27 cellular contexts compared by ENCODE assay signal in genomic region chr1:18653922-18654321, GRCh38. TPM values are rescaled to one million over a fixed set of nuclear protein-coding genes. Genes with fewer than 3 reads are reported as not detected.
"Had no signal": no experiment of that assay in that cellular context is flagged by ENCODE, and none has a peak within 500 bp of the region (broad histone marks: within the 10 kb centered on the region; RNA-seq: fewer than 3 reads in every experiment).

No MANE protein-coding gene starts in this region.

- H3K4me3 Mint-ChIP-seq: activated CD8-positive, alpha-beta T cell treated with anti-CD3 and anti-CD28 coated beads, Interleukin-2, amount 10 ng/mL, durations not matched to agents 7 days and 5 days; activated T-cell treated with anti-CD3 and anti-CD28 coated beads, Interleukin-2, amount 50 U/mL, for 24 hours; nephron had no signal

- DNase-seq: activated naive CD4-positive, alpha-beta T cell treated with Interleukin-2 at 50 U/mL for 16 hours; activated naive CD8-positive, alpha-beta T cell treated with anti-CD3 and anti-CD28 coated beads, Interleukin-2, amount 10 ng/mL, durations not matched to agents 7 days and 5 days; activated T-cell treated with anti-CD3 and anti-CD28 coated beads, Interleukin-2, amount 50 U/mL, for 24 hours; dermis blood vessel endothelial cell; foreskin keratinocyte; glutamatergic neuron; right cardiac atrium; stimulated activated CD4-positive, alpha-beta T cell treated with anti-CD3 and anti-CD28 coated beads, Interleukin-2, amount 100 ng/mL, for 24 hours; stimulated activated naive CD4-positive, alpha-beta T cell treated with Interleukin-2 at 50 U/mL for 16 hours; T1000; tibial artery had no signal

- H3K27ac ChIP-seq: epithelial cell of prostate, foreskin keratinocyte, prostate gland, tibial artery had no signal

- H3K27ac Mint-ChIP-seq: activated CD4-positive, alpha-beta T cell treated with anti-CD3 and anti-CD28 coated beads, Interleukin-2, amount 10 ng/mL, durations not matched to agents 7 days and 5 days; activated CD8-positive, alpha-beta T cell treated with anti-CD3 and anti-CD28 coated beads, Interleukin-2, amount 10 ng/mL, durations not matched to agents 7 days and 5 days; activated naive CD8-positive, alpha-beta T cell treated with anti-CD3 and anti-CD28 coated beads, Interleukin-2, amount 10 ng/mL, durations not matched to agents 7 days and 5 days; activated T-cell treated with anti-CD3 and anti-CD28 coated beads, Interleukin-2, amount 50 U/mL, for 24 hours; activated T-helper 2 cell treated with anti-CD3 and anti-CD28 coated beads, Interferon-gamma antibody, Interleukin-2, Interleukin-4, amounts not matched to agents 10 μg/mL and 5 μg/mL and 100 μg/mL, durations not matched to agents 14 hours and 24 hours and 36 hours; nephron had no signal

- H3K9me3 Mint-ChIP-seq: activated CD4-positive, alpha-beta T cell treated with anti-CD3 and anti-CD28 coated beads, Interleukin-2, amount 10 ng/mL, durations not matched to agents 7 days and 5 days; activated naive CD8-positive, alpha-beta T cell treated with anti-CD3 and anti-CD28 coated beads, Interleukin-2, amount 10 ng/mL, durations not matched to agents 7 days and 5 days; activated T-cell treated with anti-CD3 and anti-CD28 coated beads, Interleukin-2, amount 50 U/mL, for 24 hours; activated T-helper 2 cell treated with anti-CD3 and anti-CD28 coated beads, Interferon-gamma antibody, Interleukin-2, Interleukin-4, amounts not matched to agents 10 μg/mL and 5 μg/mL and 100 μg/mL, durations not matched to agents 14 hours and 24 hours and 36 hours; nephron had no signal

- H3K4me1 ChIP-seq: foreskin keratinocyte, prostate gland, tibial artery had no signal

- ATAC-seq: activated CD4-positive, CD25-positive, alpha-beta regulatory T cell treated with anti-CD3 and anti-CD28 coated beads, Interleukin-2, amount 50 U/mL, for 24 hours; activated CD8-positive, alpha-beta T cell treated with anti-CD3 and anti-CD28 coated beads, Interleukin-2, amount 10 ng/mL, durations not matched to agents 7 days and 5 days; foreskin keratinocyte; right cardiac atrium had no signal

- H3K36me3 ChIP-seq: prostate gland, tibial artery had no signal

- H3K36me3 Mint-ChIP-seq: activated naive CD8-positive, alpha-beta T cell treated with anti-CD3 and anti-CD28 coated beads, Interleukin-2, amount 10 ng/mL, durations not matched to agents 7 days and 5 days had no signal

- H3K9me3 ChIP-seq: prostate gland, tibial artery had no signal

- H3K4me3 ChIP-seq: prostate gland, tibial artery had no signal

RNA-seq across cellular contexts. Expression of gene PAX7, which starts 23.3 kb away (rescaled TPM):
- total RNA-seq: activated CD4-positive, alpha-beta T cell treated with anti-CD3 and anti-CD28 coated beads, Interleukin-2, amount 10 ng/mL, durations not matched to agents 7 days and 5 days; activated CD8-positive, alpha-beta T cell treated with anti-CD3 and anti-CD28 coated beads, Interleukin-2, amount 10 ng/mL, durations not matched to agents 7 days and 5 days; activated naive CD8-positive, alpha-beta T cell treated with anti-CD3 and anti-CD28 coated beads, Interleukin-2, amount 10 ng/mL, durations not matched to agents 7 days and 5 days; activated T-helper 2 cell treated with anti-CD3 and anti-CD28 coated beads, Interferon-gamma antibody, Interleukin-2, Interleukin-4, amounts not matched to agents 10 μg/mL and 5 μg/mL and 100 μg/mL, durations not matched to agents 14 hours and 24 hours and 36 hours; cardiac septum; dermis blood vessel endothelial cell; fibroblast of lung; foreskin keratinocyte; kidney epithelial cell; liver; mesenteric fat pad; omental fat pad; right cardiac atrium; subcutaneous adipose tissue; T-helper 1 cell treated with Interleukin-12 subunit alpha and Interleukin-12 subunit beta and Interleukin-4 antibody, amounts not matched to agents 30 ng/mL and 1 ng/mL, for 36 hours had no signal
- polyA plus RNA-seq: fibroblast of lung, foreskin keratinocyte, liver, right cardiac atrium, urinary bladder had no signal
